8 cellular contexts compared by ENCODE assay signal in genomic region chr9:127423591-127423933, GRCh38. TPM values are rescaled to one million over a fixed set of nuclear protein-coding genes. Genes with fewer than 3 reads are reported as not detected.
DNase-seq lines count a peak whose midpoint lies in the region; ATAC-seq and TF ChIP-seq lines count a peak whose summit lies in the region.

No MANE protein-coding gene starts in this region.

- peak overlapping the region; percentile 99 for H4K91ac ChIP-seq in IMR-90 (ENCODE audit: insufficient read depth, low read depth, low read length)

- peaks cover 35% of the 10 kb centered on the region for H3K36me3 Mint-ChIP-seq in dendritic cell treated with granulocyte-macrophage colony-stimulating factor and Interleukin-4, amounts not matched to agents 40 ng/mL and 50 ng/mL, for 4 days (ENCODE audit: low read depth)
- peaks cover 0 to 18% (median 0%) of the 10 kb centered on the region in 3 donors for H3K36me3 Mint-ChIP-seq in naive thymus-derived CD8-positive, alpha-beta T cell

- peaks cover 57% of the 10 kb centered on the region for H3K4me1 Mint-ChIP-seq in dendritic cell treated with granulocyte-macrophage colony-stimulating factor and Interleukin-4, amounts not matched to agents 40 ng/mL and 50 ng/mL, for 4 days (ENCODE audit: low read depth)
- H3K4me1 Mint-ChIP-seq in naive thymus-derived CD8-positive, alpha-beta T cell, result peaks cover 28 to 54% (median 50%) of the 10 kb centered on the region in 4 donors

- peak; percentile 12 for ATAC-seq in IMR-90 (ENCODE audit: low read depth)
- ATAC-seq in naive thymus-derived CD8-positive, alpha-beta T cell, result no peak
- ATAC-seq in GM21723 (IDR thresholded peaks at IDR 0.05; ENCODE audit: unreplicated experiment), result no peak
- ATAC-seq in GM18861 (IDR thresholded peaks at IDR 0.05; ENCODE audit: unreplicated experiment), result no peak
- no peak for ATAC-seq in GM21526 (IDR thresholded peaks at IDR 0.05; ENCODE audit: low FRiP score, unreplicated experiment)

- no peaks in the 10 kb centered on the region for H3K9me3 ChIP-seq in IMR-90 (ENCODE audit: control insufficient read depth, insufficient read depth, low read length)

- peak overlapping the region; percentile 69 for H3K4me2 ChIP-seq in IMR-90 (ENCODE audit: low read depth, low read length)

- no peaks in the 10 kb centered on the region for H3K9me3 Mint-ChIP-seq in dendritic cell treated with granulocyte-macrophage colony-stimulating factor and Interleukin-4, amounts not matched to agents 40 ng/mL and 50 ng/mL, for 4 days
- no peaks in the 10 kb centered on the region for H3K9me3 Mint-ChIP-seq in naive thymus-derived CD8-positive, alpha-beta T cell

- DNase-seq in BJ (ENCODE audit: low read depth) (no peak), IMR-90 (no peak), NOMO-1 (lab: John Stamatoyannopoulos, UW; ENCODE audit: unreplicated experiment in 2 of 2) (no peak)
- no peak for DNase-seq in naive thymus-derived CD8-positive, alpha-beta T cell

- peak overlapping the region; percentile 98; the same call in 1 of the 3 replicates for H2BK15ac ChIP-seq in IMR-90 (ENCODE audit: low read depth, low read length)

- POLR2A ChIA-PET in BJ (lab: Charles Lee) (no interaction called here), IMR-90 (lab: Charles Lee; ENCODE audit: unreplicated experiment) (no interaction called here)
- POLR2A ChIA-PET in naive thymus-derived CD8-positive, alpha-beta T cell (lab: Charles Lee), result interaction anchor here (0.5 to 2.4 kb wide), 3 partner anchors 27 to 1362 kb away, joined by 3 to 39 read pairs (median 3); partner anchors contain the start of genes LRSAM1 and RPL12

- H3K14ac ChIP-seq in IMR-90 (replicated peaks; ENCODE audit: low read depth, low read length), result peak overlapping the region; percentile 100

- no peak for TF ChIP-seq POLR2A in IMR-90 (IDR thresholded peaks at IDR 0.05; ENCODE audit: low read depth, low read length)

- H3K4me3 ChIP-seq in BJ (ENCODE audit: low read depth, low read length) (peak overlapping the region; percentile 83), IMR-90 (ENCODE audit: insufficient read depth, low read depth, low read length) (peak overlapping the region; percentile 69)

- peaks cover 7% of the 10 kb centered on the region for H3K4me1 ChIP-seq in IMR-90 (ENCODE audit: control insufficient read depth, insufficient read depth, low read length)

- intact Hi-C loops in IMR-90 (cut with micrococcal nuclease), result loop anchor here (10.0 kb wide), 1 partner anchor 199 kb away; no protein-coding TSS in a partner anchor
- intact Hi-C loops in dendritic cell treated with granulocyte-macrophage colony-stimulating factor and Interleukin-4, amounts not matched to agents 40 ng/mL and 50 ng/mL, for 4 days (cut with micrococcal nuclease), result loop anchor here (1.0 to 10.0 kb wide), 2 partner anchors 28 to 199 kb away; partner anchors contain the start of genes LRSAM1 and RPL12

- peak overlapping the region; percentile 96 for H2AFZ ChIP-seq in IMR-90 (replicated peaks; ENCODE audit: low read length, poor library complexity)

- H4K20me1 ChIP-seq in IMR-90 (ENCODE audit: insufficient read depth, low read length), result peaks cover 13% of the 10 kb centered on the region; the same call in 1 of the 2 replicates

- peak overlapping the region; percentile 94 for H3K27ac Mint-ChIP-seq in dendritic cell treated with granulocyte-macrophage colony-stimulating factor and Interleukin-4, amounts not matched to agents 40 ng/mL and 50 ng/mL, for 4 days
- H3K27ac Mint-ChIP-seq in naive thymus-derived CD8-positive, alpha-beta T cell, result peak overlapping the region; percentile 92 to 98 (median 97)

- peak overlapping the region; percentile 86 for H2AK9ac ChIP-seq in IMR-90 (replicated peaks; ENCODE audit: low read depth, low read length, poor library complexity)

- TF ChIP-seq RAD21 in IMR-90 (IDR thresholded peaks at IDR 0.05; ENCODE audit: low read length), result no peak

- 0% methylated on average over 2 of the region's 8 CpGs; no CpG with 5 or more reads in 1 of the 2 experiments for WGBS in IMR-90 (ENCODE audit: extremely low coverage in 2 of 2, insufficient read length in 1 of 2), 2 experiments

- H3K27me3 ChIP-seq in BJ (ENCODE audit: control insufficient read depth, insufficient read depth, low read length) (no peaks in the 10 kb centered on the region), IMR-90 (ENCODE audit: control insufficient read depth, insufficient read depth, low read length) (no peaks in the 10 kb centered on the region)

- H3K79me1 ChIP-seq in IMR-90 (ENCODE audit: low read depth in 1 of 2, low read length in 2 of 2), result peaks cover 30 to 59% of the 10 kb centered on the region in 2 experiments

- H2BK120ac ChIP-seq in IMR-90 (ENCODE audit: low read depth, low read length), result peak overlapping the region; percentile 99

- CTCF ChIA-PET in BJ (lab: Yijun Ruan, JAX), result interaction anchor here (0.9 kb wide), 1 partner anchor 16 kb away, joined by 3 read pairs; no protein-coding TSS in a partner anchor
- CTCF ChIA-PET in IMR-90 (lab: Yijun Ruan, JAX), result no interaction called here

- H4K5ac ChIP-seq in IMR-90 (ENCODE audit: low read depth, low read length), result peak overlapping the region; percentile 74

- H4K8ac ChIP-seq in IMR-90 (ENCODE audit: low read depth in 2 of 2, low read length in 2 of 2), result peak overlapping the region; percentile 96 to 99

- dilution Hi-C loops in IMR-90 (cut with HindIII; ENCODE audit: low sequenced_read_pairs, unreplicated experiment), result no loop called here

- peak overlapping the region; percentile 99 for H3K4me3 Mint-ChIP-seq in dendritic cell treated with granulocyte-macrophage colony-stimulating factor and Interleukin-4, amounts not matched to agents 40 ng/mL and 50 ng/mL, for 4 days
- H3K4me3 Mint-ChIP-seq in naive thymus-derived CD8-positive, alpha-beta T cell, result peak overlapping the region; percentile 98 to 100 (median 99)

- in situ Hi-C loops in IMR-90 (cut with MboI; ENCODE audit: low sequenced_read_pairs), result no loop called here

- H3K56ac ChIP-seq in IMR-90 (ENCODE audit: extremely low read depth, insufficient read depth, low read length), result peak overlapping the region; percentile 100

- peak overlapping the region; percentile 87 for H3K27ac ChIP-seq in IMR-90 (ENCODE audit: insufficient read depth, low read length)

- H3K9ac ChIP-seq in IMR-90 (ENCODE audit: low read depth, low read length), result peak overlapping the region; percentile 90

- TF ChIP-seq CTCF in BJ (IDR thresholded peaks at IDR 0.05; ENCODE audit: insufficient read depth, low read depth, low read length) (no peak), IMR-90 (conservative IDR thresholded peaks at IDR 0.05; ENCODE audit: low read depth, low read length) (no peak)

- H3K27me3 Mint-ChIP-seq in dendritic cell treated with granulocyte-macrophage colony-stimulating factor and Interleukin-4, amounts not matched to agents 40 ng/mL and 50 ng/mL, for 4 days, result no peaks in the 10 kb centered on the region
- H3K27me3 Mint-ChIP-seq in naive thymus-derived CD8-positive, alpha-beta T cell, result no peaks in the 10 kb centered on the region

- H2BK20ac ChIP-seq in IMR-90 (ENCODE audit: low read depth, low read length), result no peak overlapping the region

- peak overlapping the region; percentile 67 for H2BK5ac ChIP-seq in IMR-90 (ENCODE audit: low read depth, low read length, poor library complexity, severe bottlenecking)

- peak overlapping the region; percentile 81 for H3K23ac ChIP-seq in IMR-90 (ENCODE audit: low read depth, low read length)

- peaks cover 12% of the 10 kb centered on the region; the same call in 1 of the 2 replicates for H3K9me1 ChIP-seq in IMR-90 (ENCODE audit: insufficient read depth, low read length)

- H2AK5ac ChIP-seq in IMR-90 (ENCODE audit: low read depth, low read length), result 0 out of 2 replicates have a peak overlapping the region, but pooled peaks have one; percentile 6

- BruUV-seq in IMR-90 (replicated peaks; lab: Mats Ljungman, UMichigan), result no TSS peak

- H3K4ac ChIP-seq in IMR-90 (ENCODE audit: low read depth, low read length), result peak overlapping the region; percentile 100

- H3K36me3 ChIP-seq in BJ (ENCODE audit: control insufficient read depth, insufficient read depth, low read length) (no peaks in the 10 kb centered on the region; the same call in none of the 2 replicates), IMR-90 (ENCODE audit: control insufficient read depth, insufficient read depth, low read length) (peaks cover 2% of the 10 kb centered on the region; the same call in 1 of the 2 replicates)

- peak overlapping the region; percentile 38 for H3K18ac ChIP-seq in IMR-90 (ENCODE audit: low read depth, low read length)

RNA-seq across cellular contexts. Expression of gene ZNF79, which starts 0.6 kb away (rescaled TPM):
- polyA plus RNA-seq in BJ (2011; rRNA removed), result 5.3 and 6.9 TPM in 2 replicates
- polyA minus RNA-seq in BJ (2011; rRNA and poly(A)+ RNA removed), result 10.4 and 18.1 TPM in 2 replicates
- 13.9 and 15.4 TPM in 2 replicates for total RNA-seq in IMR-90 (2012; rRNA removed)
- polyA plus RNA-seq in IMR-90 (2012; rRNA removed), result 5.3 and 5.6 TPM in 2 replicates
- polyA plus RNA-seq in IMR-90 (2012; cell fraction: cytosol; rRNA removed), result 2.4 and 4.0 TPM in 2 replicates
- 9.5 and 14.4 TPM in 2 replicates for polyA plus RNA-seq in IMR-90 (2012; cell fraction: nucleus; rRNA removed; ENCODE audit: low replicate concordance)
- 10 to 100 TPM; 15.2 to 17.2 TPM for total RNA-seq in naive thymus-derived CD8-positive, alpha-beta T cell
- polyA plus RNA-seq in naive thymus-derived CD8-positive, alpha-beta T cell, result 1 to 10 TPM; 3.3 to 6.6 (median 4.9) TPM

RNA-seq across cellular contexts. Expression of gene SLC2A8, which starts 26.6 kb away (rescaled TPM):
- polyA plus RNA-seq in BJ (2011; rRNA removed), result 9.5 and 16.7 TPM in 2 replicates
- 6.0 and 11.2 TPM in 2 replicates for polyA minus RNA-seq in BJ (2011; rRNA and poly(A)+ RNA removed)
- 6.4 and 9.0 TPM in 2 replicates for total RNA-seq in IMR-90 (2012; rRNA removed)
- 12.0 and 13.2 TPM in 2 replicates for polyA plus RNA-seq in IMR-90 (2012; rRNA removed)
- polyA plus RNA-seq in IMR-90 (2012; cell fraction: cytosol; rRNA removed), result 4.0 and 12.6 TPM in 2 replicates
- 17.6 and 48.8 TPM in 2 replicates for polyA plus RNA-seq in IMR-90 (2012; cell fraction: nucleus; rRNA removed; ENCODE audit: low replicate concordance)
- under 1 TPM; 0.19 to 0.39 TPM for total RNA-seq in naive thymus-derived CD8-positive, alpha-beta T cell
- 1 to 10 TPM in 1 of 3 donors, not detected in 2; 1.2 TPM for polyA plus RNA-seq in naive thymus-derived CD8-positive, alpha-beta T cell

RNA-seq across cellular contexts. Expression of gene RPL12, which starts 27.6 kb away (rescaled TPM):
- polyA plus RNA-seq in BJ (2011; rRNA removed) (2,343 and 2,359 TPM in 2 replicates), IMR-90 (2012; rRNA removed) (2,087 and 2,379 TPM in 2 replicates)
- polyA minus RNA-seq in BJ (2011; rRNA and poly(A)+ RNA removed), result 989 and 1,794 TPM in 2 replicates
- total RNA-seq in IMR-90 (2012; rRNA removed), result 1,864 and 2,290 TPM in 2 replicates
- 1,664 and 3,657 TPM in 2 replicates for polyA plus RNA-seq in IMR-90 (2012; cell fraction: cytosol; rRNA removed)
- 762 and 905 TPM in 2 replicates for polyA plus RNA-seq in IMR-90 (2012; cell fraction: nucleus; rRNA removed; ENCODE audit: low replicate concordance)
- 1,000 to 10,000 TPM; 1,452 to 1,480 TPM for total RNA-seq in naive thymus-derived CD8-positive, alpha-beta T cell
- 1,000 to 10,000 TPM; 1,731 to 2,420 (median 2,163) TPM for polyA plus RNA-seq in naive thymus-derived CD8-positive, alpha-beta T cell

RNA-seq across cellular contexts. Expression of gene LRSAM1, which starts 27.7 kb away (rescaled TPM):
- polyA plus RNA-seq in BJ (2011; rRNA removed) (3.5 and 5.2 TPM in 2 replicates), IMR-90 (2012; rRNA removed) (8.0 and 9.3 TPM in 2 replicates)
- 4.5 and 4.6 TPM in 2 replicates for polyA minus RNA-seq in BJ (2011; rRNA and poly(A)+ RNA removed)
- total RNA-seq in IMR-90 (2012; rRNA removed), result 3.0 and 3.3 TPM in 2 replicates
- polyA plus RNA-seq in IMR-90 (2012; cell fraction: cytosol; rRNA removed), result 8.0 and 10.1 TPM in 2 replicates
- polyA plus RNA-seq in IMR-90 (2012; cell fraction: nucleus; rRNA removed; ENCODE audit: low replicate concordance), result 29.5 and 53.3 TPM in 2 replicates
- total RNA-seq in naive thymus-derived CD8-positive, alpha-beta T cell, result 10 to 100 TPM; 24.2 to 26.4 TPM
- 1 to 10 TPM; 4.3 to 9.6 (median 5.0) TPM for polyA plus RNA-seq in naive thymus-derived CD8-positive, alpha-beta T cell
